ENCODE assay signal across 1 cellular context in the genomic region with DNA sequence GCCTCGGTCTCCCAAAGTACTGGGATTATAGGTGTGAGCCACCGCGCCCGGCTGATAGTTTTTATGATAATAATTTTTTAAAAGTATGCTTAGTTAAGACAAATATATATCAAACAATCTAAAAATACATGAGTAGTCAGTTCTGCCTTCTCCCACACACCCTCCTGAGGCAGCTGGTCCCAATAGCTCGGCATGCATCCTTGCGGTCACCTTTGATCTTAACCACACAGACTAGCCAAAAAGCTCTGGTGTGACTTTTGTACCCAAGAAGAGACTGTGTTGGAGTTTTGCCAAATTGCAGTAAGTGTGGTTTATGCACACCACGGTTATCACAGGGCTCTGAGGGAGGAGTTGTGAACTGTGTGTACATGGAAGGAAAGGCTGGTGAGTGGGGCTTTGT.
TF ChIP-seq lines count a peak whose summit lies in the region.

No MANE protein-coding gene starts in this region.

TF ChIP-seq in HepG2, 621 proteins besides CTCF, POLR2A, EP300 and RAD21 (continued from another document and continues in another):
- TF ChIP-seq, protein P1, sequence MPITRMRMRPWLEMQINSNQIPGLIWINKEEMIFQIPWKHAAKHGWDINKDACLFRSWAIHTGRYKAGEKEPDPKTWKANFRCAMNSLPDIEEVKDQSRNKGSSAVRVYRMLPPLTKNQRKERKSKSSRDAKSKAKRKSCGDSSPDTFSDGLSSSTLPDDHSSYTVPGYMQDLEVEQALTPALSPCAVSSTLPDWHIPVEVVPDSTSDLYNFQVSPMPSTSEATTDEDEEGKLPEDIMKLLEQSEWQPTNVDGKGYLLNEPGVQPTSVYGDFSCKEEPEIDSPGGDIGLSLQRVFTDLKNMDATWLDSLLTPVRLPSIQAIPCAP (CRISPR knock-in tag; IDR thresholded peaks at IDR 0.05; ENCODE audit: low read depth) = no peak
- TF ChIP-seq RCOR2 (CRISPR knock-in tag; IDR thresholded peaks at IDR 0.05) = peak; percentile 92
- no peak for TF ChIP-seq ZFP90 (CRISPR knock-in tag; IDR thresholded peaks at IDR 0.05; ENCODE audit: borderline replicate concordance)
- peak; percentile 44; the same call in 1 of the 2 replicates for TF ChIP-seq FOXJ3 (CRISPR knock-in tag; IDR thresholded peaks at IDR 0.05; ENCODE audit: borderline replicate concordance)
- peak; percentile 39; the same call in 1 of the 2 replicates for TF ChIP-seq JUN (CRISPR knock-in tag; IDR thresholded peaks at IDR 0.05)
- no peak for TF ChIP-seq SNAPC2 (CRISPR knock-in tag; IDR thresholded peaks at IDR 0.05)
- no peak for TF ChIP-seq ISX (CRISPR knock-in tag; conservative IDR thresholded peaks at IDR 0.05)
- TF ChIP-seq TBX2 (CRISPR knock-in tag; IDR thresholded peaks at IDR 0.05; ENCODE audit: borderline replicate concordance) = peak; percentile 95
- TF ChIP-seq, protein P2, sequence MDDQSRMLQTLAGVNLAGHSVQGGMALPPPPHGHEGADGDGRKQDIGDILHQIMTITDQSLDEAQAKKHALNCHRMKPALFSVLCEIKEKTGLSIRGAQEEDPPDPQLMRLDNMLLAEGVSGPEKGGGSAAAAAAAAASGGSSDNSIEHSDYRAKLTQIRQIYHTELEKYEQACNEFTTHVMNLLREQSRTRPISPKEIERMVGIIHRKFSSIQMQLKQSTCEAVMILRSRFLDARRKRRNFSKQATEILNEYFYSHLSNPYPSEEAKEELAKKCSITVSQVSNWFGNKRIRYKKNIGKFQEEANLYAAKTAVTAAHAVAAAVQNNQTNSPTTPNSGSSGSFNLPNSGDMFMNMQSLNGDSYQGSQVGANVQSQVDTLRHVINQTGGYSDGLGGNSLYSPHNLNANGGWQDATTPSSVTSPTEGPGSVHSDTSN (CRISPR knock-in tag; IDR thresholded peaks at IDR 0.05; ENCODE audit: borderline replicate concordance) = no peak
- no peak for TF ChIP-seq KAT2B (IDR thresholded peaks at IDR 0.05; ENCODE audit: borderline replicate concordance, low read depth, low read length)
- TF ChIP-seq HNF4G (IDR thresholded peaks at IDR 0.05; ENCODE audit: borderline replicate concordance, low read depth, low read length) = peak; percentile 98
- peak; percentile 91; the same call in 1 of the 2 replicates for TF ChIP-seq HNF4G (CRISPR knock-in tag; IDR thresholded peaks at IDR 0.05; ENCODE audit: borderline replicate concordance, low read depth)
- peak; percentile 97 for TF ChIP-seq LCORL (IDR thresholded peaks at IDR 0.05)
- peak; percentile 99 for TF ChIP-seq LCORL (CRISPR knock-in tag; IDR thresholded peaks at IDR 0.05)
- TF ChIP-seq RFX3 (CRISPR knock-in tag; IDR thresholded peaks at IDR 0.05) = no peak
- peak; percentile 39; the same call in 1 of the 2 replicates for TF ChIP-seq MIER3 (CRISPR knock-in tag; IDR thresholded peaks at IDR 0.05; ENCODE audit: borderline replicate concordance)
- TF ChIP-seq EED (CRISPR knock-in tag; IDR thresholded peaks at IDR 0.05) = no peak
- peak; percentile 25; the same call in 1 of the 2 replicates for TF ChIP-seq SIX1 (CRISPR knock-in tag; IDR thresholded peaks at IDR 0.05; ENCODE audit: borderline replicate concordance)
- TF ChIP-seq, protein P3, sequence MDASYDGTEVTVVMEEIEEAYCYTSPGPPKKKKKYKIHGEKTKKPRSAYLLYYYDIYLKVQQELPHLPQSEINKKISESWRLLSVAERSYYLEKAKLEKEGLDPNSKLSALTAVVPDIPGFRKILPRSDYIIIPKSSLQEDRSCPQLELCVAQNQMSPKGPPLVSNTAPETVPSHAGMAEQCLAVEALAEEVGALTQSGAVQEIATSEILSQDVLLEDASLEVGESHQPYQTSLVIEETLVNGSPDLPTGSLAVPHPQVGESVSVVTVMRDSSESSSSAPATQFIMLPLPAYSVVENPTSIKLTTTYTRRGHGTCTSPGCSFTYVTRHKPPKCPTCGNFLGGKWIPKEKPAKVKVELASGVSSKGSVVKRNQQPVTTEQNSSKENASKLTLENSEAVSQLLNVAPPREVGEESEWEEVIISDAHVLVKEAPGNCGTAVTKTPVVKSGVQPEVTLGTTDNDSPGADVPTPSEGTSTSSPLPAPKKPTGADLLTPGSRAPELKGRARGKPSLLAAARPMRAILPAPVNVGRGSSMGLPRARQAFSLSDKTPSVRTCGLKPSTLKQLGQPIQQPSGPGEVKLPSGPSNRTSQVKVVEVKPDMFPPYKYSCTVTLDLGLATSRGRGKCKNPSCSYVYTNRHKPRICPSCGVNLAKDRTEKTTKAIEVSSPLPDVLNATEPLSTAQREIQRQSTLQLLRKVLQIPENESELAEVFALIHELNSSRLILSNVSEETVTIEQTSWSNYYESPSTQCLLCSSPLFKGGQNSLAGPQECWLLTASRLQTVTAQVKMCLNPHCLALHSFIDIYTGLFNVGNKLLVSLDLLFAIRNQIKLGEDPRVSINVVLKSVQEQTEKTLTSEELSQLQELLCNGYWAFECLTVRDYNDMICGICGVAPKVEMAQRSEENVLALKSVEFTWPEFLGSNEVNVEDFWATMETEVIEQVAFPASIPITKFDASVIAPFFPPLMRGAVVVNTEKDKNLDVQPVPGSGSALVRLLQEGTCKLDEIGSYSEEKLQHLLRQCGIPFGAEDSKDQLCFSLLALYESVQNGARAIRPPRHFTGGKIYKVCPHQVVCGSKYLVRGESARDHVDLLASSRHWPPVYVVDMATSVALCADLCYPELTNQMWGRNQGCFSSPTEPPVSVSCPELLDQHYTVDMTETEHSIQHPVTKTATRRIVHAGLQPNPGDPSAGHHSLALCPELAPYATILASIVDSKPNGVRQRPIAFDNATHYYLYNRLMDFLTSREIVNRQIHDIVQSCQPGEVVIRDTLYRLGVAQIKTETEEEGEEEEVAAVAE (CRISPR knock-in tag; IDR thresholded peaks at IDR 0.05; ENCODE audit: borderline replicate concordance) = 0 out of 2 replicates have a peak, but pooled peaks have one; percentile 39
- TF ChIP-seq SMARCC2 (IDR thresholded peaks at IDR 0.05) = 0 out of 2 replicates have a peak, but pooled peaks have one; percentile 11
- TF ChIP-seq, protein P4, sequence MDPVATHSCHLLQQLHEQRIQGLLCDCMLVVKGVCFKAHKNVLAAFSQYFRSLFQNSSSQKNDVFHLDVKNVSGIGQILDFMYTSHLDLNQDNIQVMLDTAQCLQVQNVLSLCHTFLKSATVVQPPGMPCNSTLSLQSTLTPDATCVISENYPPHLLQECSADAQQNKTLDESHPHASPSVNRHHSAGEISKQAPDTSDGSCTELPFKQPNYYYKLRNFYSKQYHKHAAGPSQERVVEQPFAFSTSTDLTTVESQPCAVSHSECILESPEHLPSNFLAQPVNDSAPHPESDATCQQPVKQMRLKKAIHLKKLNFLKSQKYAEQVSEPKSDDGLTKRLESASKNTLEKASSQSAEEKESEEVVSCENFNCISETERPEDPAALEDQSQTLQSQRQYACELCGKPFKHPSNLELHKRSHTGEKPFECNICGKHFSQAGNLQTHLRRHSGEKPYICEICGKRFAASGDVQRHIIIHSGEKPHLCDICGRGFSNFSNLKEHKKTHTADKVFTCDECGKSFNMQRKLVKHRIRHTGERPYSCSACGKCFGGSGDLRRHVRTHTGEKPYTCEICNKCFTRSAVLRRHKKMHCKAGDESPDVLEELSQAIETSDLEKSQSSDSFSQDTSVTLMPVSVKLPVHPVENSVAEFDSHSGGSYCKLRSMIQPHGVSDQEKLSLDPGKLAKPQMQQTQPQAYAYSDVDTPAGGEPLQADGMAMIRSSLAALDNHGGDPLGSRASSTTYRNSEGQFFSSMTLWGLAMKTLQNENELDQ (CRISPR knock-in tag; IDR thresholded peaks at IDR 0.05; ENCODE audit: borderline replicate concordance) = no peak
- TF ChIP-seq ZNF34 (CRISPR knock-in tag; IDR thresholded peaks at IDR 0.05; ENCODE audit: borderline replicate concordance) = no peak
- TF ChIP-seq ZNF232 (CRISPR knock-in tag; IDR thresholded peaks at IDR 0.05; ENCODE audit: borderline replicate concordance) = no peak
- TF ChIP-seq, protein P5, sequence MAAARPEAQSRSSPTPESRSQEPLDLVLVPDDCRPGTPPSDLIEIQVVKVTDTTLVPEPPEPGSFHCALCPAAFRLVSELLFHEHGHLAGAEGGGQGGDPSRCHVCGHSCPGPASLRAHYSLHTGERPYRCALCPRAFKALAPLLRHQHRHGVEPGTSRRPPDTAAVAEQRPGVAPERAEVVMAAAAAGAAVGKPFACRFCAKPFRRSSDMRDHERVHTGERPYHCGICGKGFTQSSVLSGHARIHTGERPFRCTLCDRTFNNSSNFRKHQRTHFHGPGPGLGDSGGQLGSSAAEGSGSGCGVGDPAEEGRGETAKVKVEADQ (CRISPR knock-in tag; IDR thresholded peaks at IDR 0.05; ENCODE audit: borderline replicate concordance) = 0 out of 2 replicates have a peak, but pooled peaks have one; percentile 26
- no peak for TF ChIP-seq ARNTL (CRISPR knock-in tag; IDR thresholded peaks at IDR 0.05)
- no peak for TF ChIP-seq ZNF776 (CRISPR knock-in tag; IDR thresholded peaks at IDR 0.05)
- no peak for TF ChIP-seq ESRRA (CRISPR knock-in tag; IDR thresholded peaks at IDR 0.05; ENCODE audit: low read depth)
- TF ChIP-seq RARA (CRISPR knock-in tag; IDR thresholded peaks at IDR 0.05) = peak; percentile 46; the same call in 1 of the 2 replicates
- peak; percentile 67; the same call in 1 of the 2 replicates for TF ChIP-seq FOXO1 (CRISPR knock-in tag; IDR thresholded peaks at IDR 0.05)
- TF ChIP-seq KLF12 (CRISPR knock-in tag; IDR thresholded peaks at IDR 0.05; ENCODE audit: borderline replicate concordance) = 0 out of 2 replicates have a peak, but pooled peaks have one; percentile 65
- TF ChIP-seq LBX2 (CRISPR knock-in tag; IDR thresholded peaks at IDR 0.05; ENCODE audit: borderline replicate concordance) = no peak
- TF ChIP-seq XBP1 (CRISPR knock-in tag; IDR thresholded peaks at IDR 0.05) = no peak
- TF ChIP-seq MED1 (CRISPR knock-in tag; IDR thresholded peaks at IDR 0.05) = peak; percentile 71
- 0 out of 2 replicates have a peak, but pooled peaks have one; percentile 20 for TF ChIP-seq ZNF121 (CRISPR knock-in tag; IDR thresholded peaks at IDR 0.05)
- peak; percentile 92 for TF ChIP-seq GATAD2A (CRISPR knock-in tag; IDR thresholded peaks at IDR 0.05)
- no peak for TF ChIP-seq ZNF839 (CRISPR knock-in tag; IDR thresholded peaks at IDR 0.05; ENCODE audit: borderline replicate concordance)
- peak; percentile 48; the same call in 1 of the 2 replicates for TF ChIP-seq ZNF609 (CRISPR knock-in tag; IDR thresholded peaks at IDR 0.05; ENCODE audit: borderline replicate concordance)
- TF ChIP-seq SIN3A (IDR thresholded peaks at IDR 0.05; ENCODE audit: borderline replicate concordance, low read depth, low read length) = no peak
- 0 out of 2 replicates have a peak, but pooled peaks have one; percentile 43 for TF ChIP-seq ZNF557 (CRISPR knock-in tag; IDR thresholded peaks at IDR 0.05)
- TF ChIP-seq CCAR2 (optimal IDR thresholded peaks at IDR 0.05; ENCODE audit: low read depth, low read length) = no peak
- TF ChIP-seq ZNF782 (CRISPR knock-in tag; IDR thresholded peaks at IDR 0.05; ENCODE audit: borderline replicate concordance) = no peak
- no peak for TF ChIP-seq ZNF879 (CRISPR knock-in tag; IDR thresholded peaks at IDR 0.05)
- no peak for TF ChIP-seq JARID2 (CRISPR knock-in tag; IDR thresholded peaks at IDR 0.05; ENCODE audit: insufficient replicate concordance)
- peak; percentile 68; the same call in 1 of the 2 replicates for TF ChIP-seq THRA (CRISPR knock-in tag; IDR thresholded peaks at IDR 0.05; ENCODE audit: borderline replicate concordance)
- TF ChIP-seq MAFF (IDR thresholded peaks at IDR 0.05; ENCODE audit: low read depth, low read length) = peak; percentile 58
- no peak for TF ChIP-seq HES4 (CRISPR knock-in tag; IDR thresholded peaks at IDR 0.05; ENCODE audit: borderline replicate concordance)
- TF ChIP-seq HDAC6 (IDR thresholded peaks at IDR 0.05; ENCODE audit: low read depth, low read length) = no peak
- TF ChIP-seq, protein P6, sequence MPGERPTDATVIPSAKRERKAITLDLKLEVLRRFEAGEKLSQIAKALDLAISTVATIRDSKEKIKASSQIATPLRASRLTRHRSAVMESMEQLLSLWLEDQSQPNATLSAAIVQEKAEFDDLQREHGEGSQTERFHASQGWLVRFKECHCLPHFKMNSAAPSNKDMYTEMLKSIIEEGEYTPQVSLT (CRISPR knock-in tag; IDR thresholded peaks at IDR 0.05; ENCODE audit: borderline replicate concordance, low read depth) = no peak
- peak; percentile 53; the same call in 1 of the 2 replicates for TF ChIP-seq ZNF772 (CRISPR knock-in tag; IDR thresholded peaks at IDR 0.05)
